14 cellular contexts compared by ENCODE assay signal in the genomic region with DNA sequence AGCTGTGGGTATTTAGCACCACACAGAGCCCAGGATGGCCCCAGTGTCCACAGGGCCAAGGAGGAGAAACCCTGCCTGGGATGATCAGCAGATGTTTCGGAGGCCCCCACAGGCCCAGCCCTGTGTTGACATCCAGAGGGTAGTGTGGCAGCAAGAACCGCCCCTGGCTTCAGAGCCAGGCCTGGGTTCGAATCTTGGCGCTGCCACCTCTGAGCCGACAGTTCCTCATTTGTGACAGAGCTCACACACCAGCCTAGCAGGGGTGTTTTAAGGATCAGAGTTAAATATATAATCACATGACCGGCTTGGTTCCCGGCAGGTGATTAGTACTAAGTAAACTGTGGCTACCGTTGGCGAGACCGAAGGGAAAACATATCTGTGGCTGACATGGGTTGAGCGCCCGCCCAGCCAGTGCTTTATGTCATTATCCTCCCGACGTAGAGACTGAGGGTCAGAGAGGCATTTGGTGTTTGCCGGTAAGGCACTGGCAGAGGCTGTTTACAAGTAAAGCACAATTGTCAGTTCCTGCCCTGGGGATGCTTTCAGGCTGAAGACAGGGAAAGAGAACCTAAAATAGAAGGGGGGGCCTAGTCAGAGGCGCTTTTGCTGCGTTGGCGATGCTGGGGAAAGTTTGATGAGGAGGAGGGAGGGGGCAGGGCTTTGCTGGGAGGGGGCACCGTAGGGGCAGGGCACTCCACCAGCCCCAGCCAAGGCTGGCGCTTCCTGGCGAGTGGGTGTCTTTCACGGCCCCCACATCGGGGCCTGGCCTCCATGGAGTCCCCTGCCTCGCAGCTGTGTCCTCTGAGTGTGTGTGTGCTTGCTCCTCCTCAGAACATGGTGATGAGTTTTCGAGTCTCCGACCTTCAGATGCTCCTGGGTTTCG. TPM values are rescaled to one million over a fixed set of nuclear protein-coding genes. Genes with fewer than 3 reads are reported as not detected.
DNase-seq lines count a peak whose midpoint lies in the region; ATAC-seq and FAIRE-seq lines count a peak whose summit lies in the region.
"Had no signal": no experiment of that assay in that cellular context is flagged by ENCODE, and none has a peak within 500 bp of the region (broad histone marks: within the 10 kb centered on the region; RNA-seq: fewer than 3 reads in every experiment).

No MANE protein-coding gene starts in this region.

- H3K36me3 ChIP-seq in skeletal muscle tissue (ENCODE audit: control insufficient read depth in 3 of 3, insufficient read depth in 3 of 3, low read length in 3 of 3) = peaks cover 18 to 21% (median 19%) of the 10 kb centered on the region in 3 donors

- peaks cover 29% of the 10 kb centered on the region for H3K4me1 Mint-ChIP-seq in activated T-cell treated with anti-CD3 and anti-CD28 coated beads, Interleukin-2, amount 50 U/mL, for 72 hours (ENCODE audit: low read depth)

- peak; percentile 55 for DNase-seq in DMS53 (lab: John Stamatoyannopoulos, UW)
- DNase-seq in DMS53 treated with DMSO at 0.1 percent for 48 hours (lab: John Stamatoyannopoulos, UW; ENCODE audit: unreplicated experiment) = no peak
- peak; percentile 76 for DNase-seq in NCI-H774 (lab: John Stamatoyannopoulos, UW)
- no peak for DNase-seq in activated T-cell treated with anti-CD3 and anti-CD28 coated beads, Interleukin-2, amount 50 U/mL, for 72 hours
- DNase-seq in stimulated activated CD4-positive, alpha-beta T cell treated with anti-CD3 and anti-CD28 coated beads, Interleukin-4, amount 100 ng/mL, for 4 hours = no peak
- DNase-seq: activated T-cell treated with anti-CD3 and anti-CD28 coated beads for 4 hours; CD8-positive, alpha-beta memory T cell; MM.1S had no signal

- H3K27ac Mint-ChIP-seq in activated T-cell treated with anti-CD3 and anti-CD28 coated beads, Interleukin-2, amount 50 U/mL, for 72 hours = no peak overlapping the region
- H3K27ac Mint-ChIP-seq: WTC11 had no signal

- H3K27ac ChIP-seq in skeletal muscle tissue (ENCODE audit: low read depth, low read length) = peak overlapping the region; percentile 72
- H3K27ac ChIP-seq: 22Rv1, upper lobe of right lung had no signal

- no peak overlapping the region for H3K4me3 Mint-ChIP-seq in activated T-cell treated with anti-CD3 and anti-CD28 coated beads, Interleukin-2, amount 50 U/mL, for 72 hours
- H3K4me3 Mint-ChIP-seq: WTC11 had no signal

- no peaks in the 10 kb centered on the region for H3K9me3 ChIP-seq in skeletal muscle tissue (ENCODE audit: control insufficient read depth in 3 of 3, low read length in 3 of 3)
- H3K9me3 ChIP-seq: upper lobe of right lung had no signal

- no peaks in the 10 kb centered on the region for H3K27me3 Mint-ChIP-seq in activated T-cell treated with anti-CD3 and anti-CD28 coated beads, Interleukin-2, amount 50 U/mL, for 72 hours (ENCODE audit: low read depth)
- H3K27me3 Mint-ChIP-seq: CD8-positive, alpha-beta memory T cell had no signal

- peak; percentile 99 for FAIRE-seq in islet of Langerhans (lab: Jason Lieb, UNC)

- peaks cover 0 to 1% of the 10 kb centered on the region in 2 donors for H3K36me3 Mint-ChIP-seq in activated T-cell treated with anti-CD3 and anti-CD28 coated beads, Interleukin-2, amount 50 U/mL, for 72 hours (ENCODE audit: insufficient read depth in 2 of 2)

- H3K27me3 ChIP-seq in skeletal muscle tissue (ENCODE audit: control insufficient read depth in 3 of 3, insufficient read depth in 3 of 3, low read length in 3 of 3) = no peaks in the 10 kb centered on the region
- H3K27me3 ChIP-seq: upper lobe of right lung had no signal

- H3K9ac ChIP-seq in skeletal muscle tissue (ENCODE audit: low read depth in 1 of 3, low read length in 3 of 3) = peak overlapping the region in 2 of 3 donors; percentile 41 to 59

- no peak for ATAC-seq in HG02970 (IDR thresholded peaks at IDR 0.05; ENCODE audit: low FRiP score, unreplicated experiment)
- ATAC-seq in activated T-cell treated with anti-CD3 and anti-CD28 coated beads, Interleukin-2, amount 50 U/mL, for 72 hours (replicated peaks in 1 of 2) = no peak
- ATAC-seq: upper lobe of right lung, WTC11 had no signal

- peak overlapping the region in 1 of 3 donors; percentile 40 for H3K4me3 ChIP-seq in skeletal muscle tissue (ENCODE audit: low read length in 3 of 3)
- H3K4me3 ChIP-seq: upper lobe of right lung had no signal

- H3K4me1 ChIP-seq in skeletal muscle tissue (ENCODE audit: control insufficient read depth in 3 of 3, insufficient read depth in 3 of 3, low read length in 3 of 3) = peaks cover 66 to 89% (median 80%) of the 10 kb centered on the region in 3 donors

- no peaks in the 10 kb centered on the region for H3K9me3 Mint-ChIP-seq in activated T-cell treated with anti-CD3 and anti-CD28 coated beads, Interleukin-2, amount 50 U/mL, for 72 hours
- H3K9me3 Mint-ChIP-seq: CD8-positive, alpha-beta memory T cell; WTC11 had no signal

RNA-seq across cellular contexts. Expression of a gene that starts 4.8 kb away (rescaled TPM):
- total RNA-seq in skeletal muscle tissue = 19.3 TPM
- 10 to 100 TPM; 33.4 TPM for total RNA-seq in activated T-cell treated with anti-CD3 and anti-CD28 coated beads, Interleukin-2, amount 50 U/mL, for 72 hours

RNA-seq across cellular contexts. Expression of a gene that starts 27.1 kb away (rescaled TPM):
- total RNA-seq in skeletal muscle tissue = 4,276 TPM
- 1,000 to 10,000 TPM; 3,876 to 4,058 TPM for total RNA-seq in activated T-cell treated with anti-CD3 and anti-CD28 coated beads, Interleukin-2, amount 50 U/mL, for 72 hours

RNA-seq across cellular contexts. Expression of a gene that starts 41.4 kb away (rescaled TPM):
- total RNA-seq in skeletal muscle tissue = 63.7 TPM
- total RNA-seq in activated T-cell treated with anti-CD3 and anti-CD28 coated beads, Interleukin-2, amount 50 U/mL, for 72 hours = 10 to 100 TPM; 33.8 to 45.9 TPM

RNA-seq across cellular contexts. Expression of a gene that starts 54.4 kb away (rescaled TPM):
- 4.2 TPM for total RNA-seq in skeletal muscle tissue
- total RNA-seq in activated T-cell treated with anti-CD3 and anti-CD28 coated beads, Interleukin-2, amount 50 U/mL, for 72 hours = 10 to 100 TPM; 29.9 to 39.6 TPM

Comparison
In these comparisons a context has a peak if more than half of its experiments do, and no peak if none do; other contexts are left out.
1. DNase-seq: peak in DMS53 (single experiment) and NCI-H774 (single experiment); none in DMS53 treated with DMSO at 0.1 percent for 48 hours (single experiment), activated T-cell treated with anti-CD3 and anti-CD28 coated beads, Interleukin-2, amount 50 U/mL, for 72 hours (0 of 2) and stimulated activated CD4-positive, alpha-beta T cell treated with anti-CD3 and anti-CD28 coated beads, Interleukin-4, amount 100 ng/mL, for 4 hours (0 of 2).